12 cellular contexts compared by ENCODE assay signal in genomic region chr17:37088459-37088858, GRCh38.
DNase-seq lines count a peak whose midpoint lies in the region; ATAC-seq and TF ChIP-seq lines count a peak whose summit lies in the region.
"Had no signal": no experiment of that assay in that cellular context is flagged by ENCODE, and none has a peak within 500 bp of the region (broad histone marks: within the 10 kb centered on the region; RNA-seq: fewer than 3 reads in every experiment).

No MANE protein-coding gene starts in this region.

- peaks cover 33% of the 10 kb centered on the region for H3K4me1 ChIP-seq in CD8-positive, alpha-beta T cell (ENCODE audit: insufficient read depth, low read length)
- H3K4me1 ChIP-seq in GM23338 (ENCODE audit: insufficient read depth), result peaks cover under 1% of the 10 kb centered on the region; the same call in 1 of the 2 replicates
- no peaks in the 10 kb centered on the region for H3K4me1 ChIP-seq in adrenal gland (replicated peaks in 1 of 2)

- no peak overlapping the region for H3K4me3 ChIP-seq in CD8-positive, alpha-beta T cell (ENCODE audit: low read depth, low read length)
- H3K4me3 ChIP-seq in GM23338 (no peak overlapping the region), adrenal gland (no peak overlapping the region)

- H3K4me2 ChIP-seq in GM23338, result no peak overlapping the region

- H3K4me3 Mint-ChIP-seq in CD8-positive, alpha-beta T cell, result no peak overlapping the region
- no peak overlapping the region for H3K4me3 Mint-ChIP-seq in GM23338
- no peak overlapping the region for H3K4me3 Mint-ChIP-seq in activated CD4-positive, alpha-beta memory T cell treated with anti-CD3 and anti-CD28 coated beads, Interleukin-2, amount 10 ng/mL, durations not matched to agents 7 days and 5 days

- H3F3A ChIP-seq in GM23338 (replicated peaks; ENCODE audit: low read depth), result peaks cover 3% of the 10 kb centered on the region

- TF ChIP-seq CTCF in CD8-positive, alpha-beta T cell (IDR thresholded peaks at IDR 0.05), result no peak
- TF ChIP-seq CTCF in GM23338 (conservative IDR thresholded peaks at IDR 0.05; ENCODE audit: low read depth in 2 of 2), result no peak
- no peak for TF ChIP-seq CTCF in adrenal gland (IDR thresholded peaks at IDR 0.05)

- peak; percentile 21 for ATAC-seq in CD8-positive, alpha-beta T cell
- peak; percentile 13; the same call in 2 of the 3 replicates for ATAC-seq in GM23338

- intact Hi-C loops in CD8-positive, alpha-beta T cell (cut with DNase I, micrococcal nuclease), result no loop called here
- intact Hi-C loops in adrenal gland (cut with DNase I), result no loop called here

- H3K9me3 ChIP-seq in CD8-positive, alpha-beta T cell (ENCODE audit: low read length), result no peaks in the 10 kb centered on the region
- no peaks in the 10 kb centered on the region for H3K9me3 ChIP-seq in adrenal gland (replicated peaks in 1 of 3)

- H3K4me1 Mint-ChIP-seq in CD8-positive, alpha-beta T cell (ENCODE audit: low read depth), result peaks cover 41% of the 10 kb centered on the region
- peaks cover 25% of the 10 kb centered on the region for H3K4me1 Mint-ChIP-seq in GM23338
- peaks cover 65% of the 10 kb centered on the region for H3K4me1 Mint-ChIP-seq in activated CD4-positive, alpha-beta memory T cell treated with anti-CD3 and anti-CD28 coated beads, Interleukin-2, amount 10 ng/mL, durations not matched to agents 7 days and 5 days

- H3K9me2 ChIP-seq in GM23338 (ENCODE audit: insufficient read depth), result no peaks in the 10 kb centered on the region

- no peaks in the 10 kb centered on the region for H3K36me3 ChIP-seq in CD8-positive, alpha-beta T cell (ENCODE audit: insufficient read depth, low read length)
- H3K36me3 ChIP-seq in GM23338 (ENCODE audit: insufficient read depth), result peaks cover 30% of the 10 kb centered on the region
- peaks cover 0 to 24% of the 10 kb centered on the region in 2 donors for H3K36me3 ChIP-seq in adrenal gland (replicated peaks in 1 of 2)

- no peak overlapping the region for H3K27ac ChIP-seq in CD8-positive, alpha-beta T cell (ENCODE audit: low read depth, low read length)
- H3K27ac ChIP-seq in GM23338 (ENCODE audit: low read depth) (no peak overlapping the region), adrenal gland (no peak overlapping the region)

- H3K36me3 Mint-ChIP-seq in CD8-positive, alpha-beta T cell, result peaks cover 33% of the 10 kb centered on the region
- peaks cover 46% of the 10 kb centered on the region for H3K36me3 Mint-ChIP-seq in GM23338 (ENCODE audit: low read depth)
- H3K36me3 Mint-ChIP-seq in activated CD4-positive, alpha-beta memory T cell treated with anti-CD3 and anti-CD28 coated beads, Interleukin-2, amount 10 ng/mL, durations not matched to agents 7 days and 5 days (ENCODE audit: low read depth), result peaks cover 25% of the 10 kb centered on the region

- H3K9me3 Mint-ChIP-seq in CD8-positive, alpha-beta T cell, result no peaks in the 10 kb centered on the region
- H3K9me3 Mint-ChIP-seq in GM23338, result no peaks in the 10 kb centered on the region
- no peaks in the 10 kb centered on the region for H3K9me3 Mint-ChIP-seq in activated CD4-positive, alpha-beta memory T cell treated with anti-CD3 and anti-CD28 coated beads, Interleukin-2, amount 10 ng/mL, durations not matched to agents 7 days and 5 days

- no peaks in the 10 kb centered on the region; the same call in 1 of the 2 replicates for H4K20me1 ChIP-seq in GM23338 (replicated peaks; ENCODE audit: insufficient read depth)

- no peaks in the 10 kb centered on the region for H3K79me2 ChIP-seq in GM23338 (replicated peaks; ENCODE audit: insufficient read depth)

- no peak for TF ChIP-seq POLR2A in adrenal gland (IDR thresholded peaks at IDR 0.05)

- WGBS in adrenal gland, 4 donors, result 68 to 82% (median 75%) methylated on average over 3 of the region's 3 CpGs

- no peak overlapping the region for H2AFZ ChIP-seq in GM23338

- CTCF ChIA-PET in CD8-positive, alpha-beta T cell (lab: Charles Lee), result interaction anchor here (0.6 to 2.2 kb wide), 3 partner anchors 41 to 487 kb away, joined by 3 to 7 read pairs (median 6); partner anchors contain the start of gene MRM1
- CTCF ChIA-PET in activated CD4-positive, alpha-beta memory T cell treated with anti-CD3 and anti-CD28 coated beads, Interleukin-2, amount 10 ng/mL, durations not matched to agents 7 days and 5 days (lab: Charles Lee), result no interaction called here

- H3K27me3 ChIP-seq in CD8-positive, alpha-beta T cell (ENCODE audit: insufficient read depth, low read length), result no peaks in the 10 kb centered on the region
- H3K27me3 ChIP-seq in GM23338 (ENCODE audit: insufficient read depth), result no peaks in the 10 kb centered on the region
- no peaks in the 10 kb centered on the region for H3K27me3 ChIP-seq in adrenal gland

- no peaks in the 10 kb centered on the region for H3K27me3 Mint-ChIP-seq in CD8-positive, alpha-beta T cell (ENCODE audit: low read depth)
- H3K27me3 Mint-ChIP-seq in GM23338 (ENCODE audit: insufficient read depth, low read depth, poor library complexity), result peaks cover 6% of the 10 kb centered on the region
- H3K27me3 Mint-ChIP-seq in activated CD4-positive, alpha-beta memory T cell treated with anti-CD3 and anti-CD28 coated beads, Interleukin-2, amount 10 ng/mL, durations not matched to agents 7 days and 5 days, result no peaks in the 10 kb centered on the region

- POLR2A ChIA-PET in CD8-positive, alpha-beta T cell (lab: Charles Lee), result no interaction called here
- POLR2A ChIA-PET in activated CD4-positive, alpha-beta memory T cell treated with anti-CD3 and anti-CD28 coated beads, Interleukin-2, amount 10 ng/mL, durations not matched to agents 7 days and 5 days (lab: Charles Lee), result interaction anchor here (0.7 to 2.3 kb wide), 4 partner anchors 50 to 543 kb away, joined by 3 to 7 read pairs (median 4); partner anchors contain the start of genes ACACA, MRM1 and TADA2A

- DNase-seq in CD8-positive, alpha-beta T cell, result no peak
- DNase-seq in GM23338 (ENCODE audit: low spot score) (no peak), kidney tubule cell (ENCODE audit: low spot score) (peak; percentile 35), COLO668 (lab: John Stamatoyannopoulos, UW; ENCODE audit: unreplicated experiment) (no peak), adrenal gland (no peak)
- peak; percentile 39 for DNase-seq in activated CD4-positive, alpha-beta memory T cell treated with anti-CD3 and anti-CD28 coated beads, Interleukin-2, amount 10 ng/mL, durations not matched to agents 7 days and 5 days
- DNase-seq in stimulated activated CD4-positive, alpha-beta T cell treated with anti-CD3 and anti-CD28 coated beads, Interleukin-12 subunit alpha, Interleukin-12 subunit beta, amount 100 ng/mL, for 4 hours, result no peak
- DNase-seq: activated CD8-positive, alpha-beta memory T cell treated with anti-CD3 and anti-CD28 coated beads, Interleukin-2, amount 50 U/mL, for 48 hours; GOT3; mesendoderm; NCI-H2029; stimulated activated CD4-positive, alpha-beta T cell treated with anti-CD3 and anti-CD28 coated beads, Interleukin-2, amount 100 ng/mL, for 24 hours had no signal

- H3K27ac Mint-ChIP-seq in CD8-positive, alpha-beta T cell, result peak overlapping the region; percentile 68
- H3K27ac Mint-ChIP-seq in GM23338, result no peak overlapping the region
- H3K27ac Mint-ChIP-seq in activated CD4-positive, alpha-beta memory T cell treated with anti-CD3 and anti-CD28 coated beads, Interleukin-2, amount 10 ng/mL, durations not matched to agents 7 days and 5 days, result peak overlapping the region; percentile 13

TF ChIP-seq in GM23338, 12 proteins besides CTCF, POLR2A, EP300 and RAD21 (continues in another document):
- TF ChIP-seq JUNB (IDR thresholded peaks at IDR 0.05; ENCODE audit: unreplicated experiment), result no peak
- no peak for TF ChIP-seq EZH2phosphoT487 (IDR thresholded peaks at IDR 0.05; ENCODE audit: unreplicated experiment)
- no peak for TF ChIP-seq ZNF114 (CRISPR knock-in tag; IDR thresholded peaks at IDR 0.05)
- no peak for TF ChIP-seq EZH2 (IDR thresholded peaks at IDR 0.05; ENCODE audit: low read depth, unreplicated experiment)

Comparison
In these comparisons a context has a peak if more than half of its experiments do, and no peak if none do; other contexts are left out.
1. DNase-seq: peak in activated CD4-positive, alpha-beta memory T cell treated with anti-CD3 and anti-CD28 coated beads, Interleukin-2, amount 10 ng/mL, durations not matched to agents 7 days and 5 days (single experiment) and kidney tubule cell (single experiment); none in CD8-positive, alpha-beta T cell (0 of 7), GM23338 (single experiment), COLO668 (single experiment), stimulated activated CD4-positive, alpha-beta T cell treated with anti-CD3 and anti-CD28 coated beads, Interleukin-12 subunit alpha, Interleukin-12 subunit beta, amount 100 ng/mL, for 4 hours (single experiment) and adrenal gland (0 of 7).